ENCODE assay signal across 22 cellular contexts in genomic region chr16:27641260-27641659, GRCh38.
"Had no signal": no experiment of that assay in that cellular context is flagged by ENCODE, and none has a peak within 500 bp of the region (broad histone marks: within the 10 kb centered on the region; RNA-seq: fewer than 3 reads in every experiment).

No MANE protein-coding gene starts in this region.

- H3K9me3 ChIP-seq: gastrocnemius medialis, right atrium auricular region, sigmoid colon, stomach had no signal

- H3K4me3 ChIP-seq: dorsolateral prefrontal cortex, gastrocnemius medialis, lung, right atrium auricular region, sigmoid colon, skin epidermis, stomach had no signal

- ATAC-seq: esophagus mucosa; gastrocnemius medialis; left colon; left ventricle myocardium superior; naive thymus-derived CD4-positive, alpha-beta T cell had no signal

- H3K4me3 Mint-ChIP-seq: naive thymus-derived CD4-positive, alpha-beta T cell; nephron progenitor cell had no signal

- H3K27ac Mint-ChIP-seq: naive thymus-derived CD4-positive, alpha-beta T cell had no signal

- H2AFZ ChIP-seq: parathyroid adenoma had no signal

- H3K79me2 ChIP-seq: parathyroid adenoma had no signal

- DNase-seq: cortex of kidney; dorsolateral prefrontal cortex; effector memory CD4-positive, alpha-beta T cell; gastrocnemius medialis; glutamatergic neuron; left colon; left ventricle myocardium superior; mesendoderm; naive thymus-derived CD4-positive, alpha-beta T cell; nephron progenitor cell; sigmoid colon; stimulated activated CD4-positive, alpha-beta T cell treated with anti-CD3 and anti-CD28 coated beads, Interleukin-2, amount 100 ng/mL, for 24 hours; stimulated activated CD4-positive, alpha-beta T cell treated with anti-CD3 and anti-CD28 coated beads, Interleukin-4, amount 100 ng/mL, for 4 hours; stimulated activated naive CD4-positive, alpha-beta T cell; stomach; substantia nigra; trophoblast cell had no signal

- H3K4me1 ChIP-seq: gastrocnemius medialis, right atrium auricular region, sigmoid colon had no signal

- H3K27ac ChIP-seq: dorsolateral prefrontal cortex, gastrocnemius medialis, parathyroid adenoma, right atrium auricular region, sigmoid colon, skin epidermis, stomach had no signal

- H3K9ac ChIP-seq: parathyroid adenoma had no signal

- H3K27me3 Mint-ChIP-seq: naive thymus-derived CD4-positive, alpha-beta T cell had no signal

- H3K9me3 Mint-ChIP-seq: nephron progenitor cell had no signal

- H3K27me3 ChIP-seq: dorsolateral prefrontal cortex, gastrocnemius medialis, right atrium auricular region, sigmoid colon, stomach had no signal

- H3K36me3 ChIP-seq: gastrocnemius medialis, right atrium auricular region, sigmoid colon had no signal
